Comparison of ENCODE assay signal across 9 cellular contexts in the genomic region with DNA sequence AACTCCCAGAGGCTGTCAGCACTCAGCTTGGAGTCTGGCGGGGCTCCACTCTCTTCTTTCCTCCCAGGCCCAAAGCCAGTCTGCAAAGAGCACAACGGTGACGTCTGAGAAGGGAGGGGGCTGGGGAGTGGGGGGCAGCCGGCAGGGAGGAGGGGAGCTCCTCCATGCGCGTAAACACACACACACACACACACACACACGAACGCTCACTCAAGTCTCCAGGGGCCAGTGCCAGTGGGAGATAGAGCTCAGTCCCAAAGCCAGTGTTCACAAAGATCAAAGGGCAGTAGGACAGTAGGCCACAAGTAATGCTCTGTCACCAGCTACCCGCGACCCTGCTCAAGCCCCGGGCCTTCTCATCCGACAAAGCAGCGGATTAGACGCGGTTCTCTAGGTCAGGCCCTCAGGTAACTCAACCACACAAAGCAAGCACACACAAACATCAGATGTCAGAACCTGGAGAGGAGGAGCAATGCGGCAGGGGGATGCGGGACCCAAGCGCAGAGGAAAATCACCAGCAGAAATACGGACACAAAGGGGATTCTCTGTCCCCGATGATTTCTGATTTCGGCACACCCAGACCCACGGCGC. TPM values are rescaled to one million over a fixed set of nuclear protein-coding genes. Genes with fewer than 3 reads are reported as not detected.
A peak's percentile ranks its signal among the peaks of the same experiment; 100 is the strongest.
DNase-seq lines count a peak whose midpoint lies in the region; ATAC-seq and TF ChIP-seq lines count a peak whose summit lies in the region.
"Had no signal": no experiment of that assay in that cellular context is flagged by ENCODE, and none has a peak within 500 bp of the region (broad histone marks: within the 10 kb centered on the region; RNA-seq: fewer than 3 reads in every experiment).

No MANE protein-coding gene starts in this region.

- TF ChIP-seq POLR2A in gastrocnemius medialis (IDR thresholded peaks at IDR 0.05) = no peak

- peaks cover 20% of the 10 kb centered on the region for H3K27me3 Mint-ChIP-seq in activated CD8-positive, alpha-beta memory T cell treated with anti-CD3 and anti-CD28 coated beads, Interleukin-2, amount 10 ng/mL, durations not matched to agents 7 days and 5 days
- H3K27me3 Mint-ChIP-seq in immature natural killer cell (ENCODE audit: low read depth in 3 of 3) = peaks cover 8 to 12% (median 10%) of the 10 kb centered on the region in 3 donors

- H3K9me3 Mint-ChIP-seq in activated CD8-positive, alpha-beta memory T cell treated with anti-CD3 and anti-CD28 coated beads, Interleukin-2, amount 10 ng/mL, durations not matched to agents 7 days and 5 days (ENCODE audit: low read depth) = no peaks in the 10 kb centered on the region
- no peaks in the 10 kb centered on the region for H3K9me3 Mint-ChIP-seq in immature natural killer cell

- peaks cover 10 to 14% of the 10 kb centered on the region in 2 donors for H3K4me1 ChIP-seq in gastrocnemius medialis

- no peak overlapping the region for H3K27ac Mint-ChIP-seq in activated CD8-positive, alpha-beta memory T cell treated with anti-CD3 and anti-CD28 coated beads, Interleukin-2, amount 10 ng/mL, durations not matched to agents 7 days and 5 days
- H3K27ac Mint-ChIP-seq in immature natural killer cell = peak overlapping the region in 1 of 6 donors; percentile 37

- H3K4me3 Mint-ChIP-seq in activated CD8-positive, alpha-beta memory T cell treated with anti-CD3 and anti-CD28 coated beads, Interleukin-2, amount 10 ng/mL, durations not matched to agents 7 days and 5 days = peak overlapping the region; percentile 25
- H3K4me3 Mint-ChIP-seq in immature natural killer cell = peak overlapping the region in 4 of 5 donors; percentile 30 to 61 (median 50)

- peaks cover 19% of the 10 kb centered on the region for H3K4me1 Mint-ChIP-seq in activated CD8-positive, alpha-beta memory T cell treated with anti-CD3 and anti-CD28 coated beads, Interleukin-2, amount 10 ng/mL, durations not matched to agents 7 days and 5 days
- peaks cover 21 to 39% of the 10 kb centered on the region in 2 donors for H3K4me1 Mint-ChIP-seq in immature natural killer cell

- DNase-seq in activated CD8-positive, alpha-beta memory T cell treated with anti-CD3 and anti-CD28 coated beads, Interleukin-2, amount 10 ng/mL, durations not matched to agents 7 days and 5 days = no peak
- no peak for DNase-seq in activated CD8-positive, alpha-beta memory T cell treated with anti-CD3 and anti-CD28 coated beads, Interleukin-2, amount 50 U/mL, for 4 hours
- DNase-seq in cardiac fibroblast (ENCODE audit: low read depth in 2 of 2) = peak; percentile 43 to 92
- no peak for DNase-seq in immature natural killer cell
- peak; percentile 34 to 45 for DNase-seq in gastrocnemius medialis
- no peak for DNase-seq in NCI-H446 treated with DMSO at 0.1 percent for 48 hours (lab: John Stamatoyannopoulos, UW)

- intact Hi-C loops in gastrocnemius medialis (cut with DNase I; ENCODE audit: low total_unique reads) = loop anchor here (2.0 kb wide), 1 partner anchor 19 kb away; no protein-coding TSS in a partner anchor

- TF ChIP-seq CTCF in cardiac fibroblast (IDR thresholded peaks at IDR 0.05; ENCODE audit: low read depth, low read length) (no peak), gastrocnemius medialis (IDR thresholded peaks at IDR 0.05 in 4 of 5, conservative IDR thresholded peaks at IDR 0.05 in 1 of 5) (no peak)

- H3K27ac ChIP-seq in gastrocnemius medialis = peak overlapping the region; percentile 64 to 76 (median 74)

- H3K27me3 ChIP-seq in gastrocnemius medialis = peaks cover 0 to 4% (median 0%) of the 10 kb centered on the region in 3 donors

- H3K9me3 ChIP-seq in gastrocnemius medialis = no peaks in the 10 kb centered on the region

- in situ Hi-C loops in gastrocnemius medialis (cut with MboI; ENCODE audit: low sequenced_read_pairs in 4 of 4) = loop anchor here in 1 of 4 donors (25.0 kb wide), 1 partner anchor 595 kb away; a partner anchor contains a TSS

- H3K4me3 ChIP-seq in cardiac fibroblast (replicated peaks in 1 of 2; ENCODE audit: low read depth in 2 of 2, low read length in 2 of 2) (peak overlapping the region; percentile 75 to 76), gastrocnemius medialis (peak overlapping the region; percentile 59 to 68 (median 63))

- no peak for ATAC-seq in activated CD8-positive, alpha-beta memory T cell treated with anti-CD3 and anti-CD28 coated beads, Interleukin-2, amount 10 ng/mL, durations not matched to agents 7 days and 5 days
- peak; percentile 64 to 67 for ATAC-seq in gastrocnemius medialis
- ATAC-seq in HG03175 (IDR thresholded peaks at IDR 0.05; ENCODE audit: unreplicated experiment) = no peak
- ATAC-seq in HG03439 (IDR thresholded peaks at IDR 0.05; ENCODE audit: unreplicated experiment) = no peak

- no peaks in the 10 kb centered on the region for H3K36me3 ChIP-seq in gastrocnemius medialis

- CTCF ChIA-PET in activated CD8-positive, alpha-beta memory T cell treated with anti-CD3 and anti-CD28 coated beads, Interleukin-2, amount 10 ng/mL, durations not matched to agents 7 days and 5 days (lab: Charles Lee) = interaction anchor here (1.8 kb wide), 1 partner anchor 10 kb away, joined by 4 read pairs; no protein-coding TSS in a partner anchor

- H3K36me3 Mint-ChIP-seq in activated CD8-positive, alpha-beta memory T cell treated with anti-CD3 and anti-CD28 coated beads, Interleukin-2, amount 10 ng/mL, durations not matched to agents 7 days and 5 days = peaks cover 11% of the 10 kb centered on the region
- H3K36me3 Mint-ChIP-seq in immature natural killer cell = peaks cover 0 to 9% (median 0%) of the 10 kb centered on the region in 3 donors

RNA-seq across cellular contexts. Expression of a gene that starts 19.9 kb away (rescaled TPM):
- total RNA-seq in activated CD8-positive, alpha-beta memory T cell treated with anti-CD3 and anti-CD28 coated beads, Interleukin-2, amount 10 ng/mL, durations not matched to agents 7 days and 5 days = 10 to 100 TPM; 17.4 to 17.8 TPM
- 10 to 100 TPM; 11.4 to 20.1 (median 14.9) TPM for polyA plus RNA-seq in immature natural killer cell
- 10 to 100 TPM; 31.4 to 43.0 (median 32.9) TPM for total RNA-seq in gastrocnemius medialis

RNA-seq across cellular contexts. Expression of a gene that starts 52.9 kb away (rescaled TPM):
- not detected for total RNA-seq in activated CD8-positive, alpha-beta memory T cell treated with anti-CD3 and anti-CD28 coated beads, Interleukin-2, amount 10 ng/mL, durations not matched to agents 7 days and 5 days
- polyA plus RNA-seq in immature natural killer cell = not detected
- not detected for total RNA-seq in gastrocnemius medialis
- total RNA-seq: T-helper 1 cell treated with Interleukin-12 subunit alpha and Interleukin-12 subunit beta and Interleukin-4 antibody, amounts not matched to agents 30 ng/mL and 1 ng/mL, for 36 hours had no signal

Comparison
In these comparisons a context has a peak if more than half of its experiments do, and no peak if none do; other contexts are left out.
1. ATAC-seq: peak in gastrocnemius medialis (2 of 2); none in activated CD8-positive, alpha-beta memory T cell treated with anti-CD3 and anti-CD28 coated beads, Interleukin-2, amount 10 ng/mL, durations not matched to agents 7 days and 5 days (single experiment), HG03175 (single experiment) and HG03439 (single experiment).
2. DNase-seq: peak in cardiac fibroblast (2 of 2) and gastrocnemius medialis (2 of 2); none in activated CD8-positive, alpha-beta memory T cell treated with anti-CD3 and anti-CD28 coated beads, Interleukin-2, amount 10 ng/mL, durations not matched to agents 7 days and 5 days (single experiment), activated CD8-positive, alpha-beta memory T cell treated with anti-CD3 and anti-CD28 coated beads, Interleukin-2, amount 50 U/mL, for 4 hours (single experiment), immature natural killer cell (0 of 3) and NCI-H446 treated with DMSO at 0.1 percent for 48 hours (single experiment).